In genomic region chr14:20688167-20688839, GRCh38 we compare ENCODE assay signal across 20 cellular contexts. TPM values are rescaled to one million over a fixed set of nuclear protein-coding genes. Genes with fewer than 3 reads are reported as not detected.
DNase-seq lines count a peak whose midpoint lies in the region; FAIRE-seq and TF ChIP-seq lines count a peak whose summit lies in the region.
"Had no signal": no experiment of that assay in that cellular context is flagged by ENCODE, and none has a peak within 500 bp of the region (broad histone marks: within the 10 kb centered on the region; RNA-seq: fewer than 3 reads in every experiment).

ANG (plus strand) TSS chr14:20688764; CDS start chr14:20693565, 4,801 bp downstream.

- no peak within 1 kb of the TSS for H3K9ac ChIP-seq in kidney (ENCODE audit: low read length in 2 of 2)
- H3K9ac ChIP-seq: KMS-11 had no signal

- TF ChIP-seq POLR2A in tibial nerve (IDR thresholded peaks at IDR 0.05), result no peak

- H3K4me3 ChIP-seq in kidney (ENCODE audit: low read length in 2 of 2) (peak within 1 kb of the TSS in 1 of 2 donors; percentile 32), muscle layer of duodenum (ENCODE audit: low read depth in 1 of 2, low read length in 2 of 2) (no peak within 1 kb of the TSS), tibial nerve (no peak within 1 kb of the TSS)
- H3K4me3 ChIP-seq: dorsolateral prefrontal cortex, SJSA1 had no signal

- no peaks in the 10 kb centered on the region for H3K9me3 ChIP-seq in kidney (ENCODE audit: control insufficient read depth in 1 of 2, low read length in 2 of 2)
- H3K9me3 ChIP-seq in muscle layer of duodenum (ENCODE audit: control insufficient read depth in 1 of 2, low read length in 2 of 2), result no peaks in the 10 kb centered on the region
- H3K9me3 ChIP-seq in tibial nerve, result no peaks in the 10 kb centered on the region
- H3K9me3 ChIP-seq: left ventricle myocardium inferior, SJSA1 had no signal

- H3K36me3 ChIP-seq in kidney (ENCODE audit: control insufficient read depth in 1 of 2, insufficient read depth in 2 of 2, low read length in 2 of 2), result no peaks in the 10 kb centered on the region
- peaks cover 0 to under 1% of the 10 kb centered on the region in 2 donors for H3K36me3 ChIP-seq in muscle layer of duodenum (ENCODE audit: control insufficient read depth in 1 of 2, insufficient read depth in 2 of 2, low read length in 2 of 2)
- peaks cover 0 to 1% (median 0%) of the 10 kb centered on the region in 3 donors for H3K36me3 ChIP-seq in tibial nerve
- H3K36me3 ChIP-seq: left ventricle myocardium inferior, SJSA1 had no signal

- H3K27ac ChIP-seq in kidney (ENCODE audit: low read depth in 2 of 2, low read length in 2 of 2) (peak within 1 kb of the TSS; percentile 51 to 61), muscle layer of duodenum (ENCODE audit: low read length) (peak within 1 kb of the TSS; percentile 7), tibial nerve (peak within 1 kb of the TSS in 2 of 4 donors; percentile 16 to 52)
- H3K27ac ChIP-seq: dorsolateral prefrontal cortex, KMS-11, left ventricle myocardium inferior, SJSA1 had no signal

- H3K4me1 ChIP-seq in kidney (ENCODE audit: control insufficient read depth in 1 of 2, insufficient read depth in 1 of 2, low read depth in 1 of 2, low read length in 2 of 2) (peaks cover 7 to 22% of the 10 kb centered on the region in 2 donors), muscle layer of duodenum (ENCODE audit: control insufficient read depth in 1 of 2, insufficient read depth in 2 of 2, low read length in 2 of 2) (peaks cover 21 to 23% of the 10 kb centered on the region in 2 donors), tibial nerve (peaks cover 0 to 54% (median 24%) of the 10 kb centered on the region in 4 donors)

- H3K27me3 ChIP-seq in muscle layer of duodenum (ENCODE audit: low read depth, low read length) (no peaks in the 10 kb centered on the region), tibial nerve (no peaks in the 10 kb centered on the region)
- H3K27me3 ChIP-seq: dorsolateral prefrontal cortex, SJSA1 had no signal

- WGBS in tibial nerve, 2 donors, result 78 to 85% methylated on average over 7 of the region's 7 CpGs

- no peak for TF ChIP-seq EP300 in tibial nerve (IDR thresholded peaks at IDR 0.05)

- peak; percentile 1 for DNase-seq in HT-29 (ENCODE audit: low spot score)
- no peak for DNase-seq in kidney
- DNase-seq in tibial nerve (ENCODE audit: low spot score in 2 of 2), result no peak
- DNase-seq in HCEC 1CT, result no peak
- DNase-seq in AG08396 (ENCODE audit: low spot score), result no peak
- DNase-seq in GDM1 (lab: John Stamatoyannopoulos, UW), result no peak
- DNase-seq in NCI-H1436 (lab: John Stamatoyannopoulos, UW), result no peak
- DNase-seq: activated CD4-positive, alpha-beta memory T cell treated with anti-CD3 and anti-CD28 coated beads, Interleukin-2, amount 10 ng/mL, durations not matched to agents 7 days and 5 days; activated naive CD8-positive, alpha-beta T cell treated with anti-CD3 and anti-CD28 coated beads, Interleukin-2, amount 10 ng/mL, durations not matched to agents 7 days and 5 days; activated T-cell treated with anti-CD3 and anti-CD28 coated beads, Interleukin-2, amount 50 U/mL, for 72 hours; dorsolateral prefrontal cortex; left ventricle myocardium inferior; NCI-H1048; NCI-H2107; stimulated activated naive CD4-positive, alpha-beta T cell had no signal

- intact Hi-C loops in kidney (cut with DNase I), result loop anchor here (5.0 to 10.0 kb wide), 2 partner anchors 76 to 354 kb away; partner anchors contain the start of gene CCNB1IP1

- FAIRE-seq in kidney (lab: Jason Lieb, UNC), result no peak
- FAIRE-seq: frontal cortex had no signal

- TF ChIP-seq CTCF in kidney (IDR thresholded peaks at IDR 0.05; ENCODE audit: borderline replicate concordance, extremely low read depth, insufficient read depth) (no peak), tibial nerve (IDR thresholded peaks at IDR 0.05) (no peak)

RNA-seq across cellular contexts. Expression of gene ANG, which starts in this region (rescaled TPM):
- total RNA-seq in HT-29 (2014; rRNA removed; shearing (Covaris generic)), result 0.57 and 4.0 TPM in 2 replicates
- 19.4 TPM for total RNA-seq in kidney
- polyA plus RNA-seq in kidney (ENCODE audit: insufficient read depth, low read depth, low replicate concordance), result 24.5 TPM
- total RNA-seq in tibial nerve, result 10 to 100 TPM; 31.2 to 41.9 (median 39.5) TPM
- total RNA-seq: OCI-LY7 had no signal
